8 cellular contexts compared by ENCODE assay signal in genomic region chr1:209674957-209675566, GRCh38. TPM values are rescaled to one million over a fixed set of nuclear protein-coding genes. Genes with fewer than 3 reads are reported as not detected.
DNase-seq lines count a peak whose midpoint lies in the region.

G0S2 (plus strand) TSS chr1:209675412; CDS start chr1:209675685, 273 bp downstream.

- H3K27me3 ChIP-seq in BLaER1 treated with 17β-estradiol and CSF1 and Interleukin-3, amounts not matched to agents 10 nM and 100 nM = peaks cover 12 to 36% (median 30%) of the 10 kb centered on the region in 11 experiments; a peak in 21 of 22 replicates
- no peaks in the 10 kb centered on the region for H3K27me3 ChIP-seq in muscle layer of duodenum (ENCODE audit: low read depth, low read length)
- H3K27me3 ChIP-seq in thymus (ENCODE audit: control insufficient read depth, insufficient read depth) = peaks cover 29% of the 10 kb centered on the region

- peak within 1 kb of the TSS in 9 of 11 experiments; percentile 0 to 87 (median 73); a peak in 16 of 22 replicates for H3K4me2 ChIP-seq in BLaER1 treated with 17β-estradiol and CSF1 and Interleukin-3, amounts not matched to agents 10 nM and 100 nM

- H3K36me3 ChIP-seq in BLaER1 treated with 17β-estradiol and CSF1 and Interleukin-3, amounts not matched to agents 10 nM and 100 nM = no peaks in the 10 kb centered on the region
- H3K36me3 ChIP-seq in muscle layer of duodenum (ENCODE audit: control insufficient read depth in 1 of 2, insufficient read depth in 2 of 2, low read length in 2 of 2) (no peaks in the 10 kb centered on the region), thymus (ENCODE audit: control insufficient read depth, insufficient read depth) (no peaks in the 10 kb centered on the region)

- H3K27ac ChIP-seq in BLaER1 treated with 17β-estradiol and CSF1 and Interleukin-3, amounts not matched to agents 10 nM and 100 nM = peak within 1 kb of the TSS in 5 of 11 experiments; percentile 8 to 76 (median 46); a peak in 8 of 22 replicates
- H3K27ac ChIP-seq in muscle layer of duodenum (ENCODE audit: low read length) (peak within 1 kb of the TSS; percentile 57), thymus (ENCODE audit: low read depth) (no peak within 1 kb of the TSS)

- peaks cover 0 to 58% (median 30%) of the 10 kb centered on the region in 10 experiments; a peak in 16 of 20 replicates for H3K4me1 ChIP-seq in BLaER1 treated with 17β-estradiol and CSF1 and Interleukin-3, amounts not matched to agents 10 nM and 100 nM
- H3K4me1 ChIP-seq in muscle layer of duodenum (ENCODE audit: control insufficient read depth in 1 of 2, insufficient read depth in 2 of 2, low read length in 2 of 2) (peaks cover 4 to 22% of the 10 kb centered on the region in 2 donors), thymus (ENCODE audit: control insufficient read depth, insufficient read depth, low read length) (no peaks in the 10 kb centered on the region)

- H4K20me1 ChIP-seq in BLaER1 treated with 17β-estradiol and CSF1 and Interleukin-3, amounts not matched to agents 10 nM and 100 nM = no peaks in the 10 kb centered on the region

- peak within 1 kb of the TSS in 1 of 10 experiments; percentile 14; a peak in 2 of 20 replicates for H3K4me3 ChIP-seq in BLaER1 treated with 17β-estradiol and CSF1 and Interleukin-3, amounts not matched to agents 10 nM and 100 nM
- peak within 1 kb of the TSS; percentile 62 to 88 for H3K4me3 ChIP-seq in muscle layer of duodenum (ENCODE audit: low read depth in 1 of 2, low read length in 2 of 2)
- H3K4me3 ChIP-seq in thymus (ENCODE audit: low read length) = peak within 1 kb of the TSS; percentile 11

- DNase-seq in NCI-H1105 (lab: John Stamatoyannopoulos, UW) = peak; percentile 21
- DNase-seq in activated T-cell treated with anti-CD3 and anti-CD28 coated beads, Interleukin-2, amount 50 U/mL, for 48 hours = peak; percentile 51 to 62
- peak; percentile 25 for DNase-seq in fibroblast of gingiva (ENCODE audit: low read depth)
- no peak for DNase-seq in NK-92 (lab: John Stamatoyannopoulos, UW; ENCODE audit: unreplicated experiment)
- DNase-seq in T1000 (lab: John Stamatoyannopoulos, UW) = no peak

- 4% methylated on average over 47 of the region's 47 CpGs for WGBS in thymus

- peak within 1 kb of the TSS in 2 of 11 experiments; percentile 39 to 40; a peak in 2 of 22 replicates for H3K9ac ChIP-seq in BLaER1 treated with 17β-estradiol and CSF1 and Interleukin-3, amounts not matched to agents 10 nM and 100 nM

- H3K9me3 ChIP-seq in BLaER1 treated with 17β-estradiol and CSF1 and Interleukin-3, amounts not matched to agents 10 nM and 100 nM (replicated peaks in 1 of 11) = peaks cover 0 to 26% (median 16%) of the 10 kb centered on the region in 11 experiments; a peak in 19 of 22 replicates
- H3K9me3 ChIP-seq in muscle layer of duodenum (ENCODE audit: control insufficient read depth in 1 of 2, low read length in 2 of 2) (no peaks in the 10 kb centered on the region), thymus (ENCODE audit: control insufficient read depth) (no peaks in the 10 kb centered on the region)

RNA-seq across cellular contexts. Expression of gene G0S2, which starts in this region (rescaled TPM):
- 23.5 TPM for polyA plus RNA-seq in thymus

Comparison
In these comparisons a context has a peak if more than half of its experiments do, and no peak if none do; other contexts are left out.
1. DNase-seq: peak in NCI-H1105 (single experiment), activated T-cell treated with anti-CD3 and anti-CD28 coated beads, Interleukin-2, amount 50 U/mL, for 48 hours (2 of 2) and fibroblast of gingiva (single experiment); none in NK-92 (single experiment) and T1000 (single experiment).